In the genomic region with DNA sequence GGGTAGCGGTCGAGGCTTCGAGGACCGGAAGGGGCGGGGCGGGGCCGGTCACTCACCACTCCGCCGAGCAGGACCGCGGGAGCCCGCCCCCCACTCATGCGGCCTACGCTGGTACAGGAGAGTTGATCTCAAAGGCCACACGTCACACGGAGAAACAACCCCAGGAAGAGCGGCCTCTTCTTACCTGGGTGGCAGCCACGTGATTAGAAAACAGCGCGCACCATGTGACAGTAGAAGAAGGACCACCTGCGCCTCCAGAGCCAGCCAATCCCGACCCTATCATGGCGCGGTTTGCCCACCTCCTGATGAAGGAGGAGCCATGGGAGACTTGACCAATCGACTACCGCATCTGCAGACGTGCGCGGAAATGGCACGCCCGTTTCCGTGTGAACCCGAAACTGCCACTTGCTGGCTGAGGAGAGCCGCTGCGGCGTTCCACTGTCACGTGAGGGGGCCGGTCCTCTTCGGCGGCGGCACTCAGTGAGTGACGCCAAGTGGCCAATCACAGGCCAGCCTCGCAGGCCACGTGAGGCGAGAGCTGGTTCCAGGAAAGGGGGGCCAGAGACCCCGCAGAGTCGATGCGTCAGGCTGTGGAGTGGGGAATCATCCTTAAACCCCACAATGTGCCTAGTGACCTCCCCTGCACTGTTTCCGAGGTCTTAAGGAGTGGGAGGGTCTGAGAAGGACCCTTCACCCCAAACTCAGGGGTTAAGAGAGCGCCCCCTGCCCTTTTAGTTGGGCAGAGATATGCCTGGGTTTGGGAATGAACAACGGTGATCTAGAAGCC, we compare ENCODE assay signal across 8 cellular contexts. TPM values are rescaled to one million over a fixed set of nuclear protein-coding genes. Genes with fewer than 3 reads are reported as not detected.
DNase-seq lines count a peak whose midpoint lies in the region; ATAC-seq and TF ChIP-seq lines count a peak whose summit lies in the region.

A gene with protein sequence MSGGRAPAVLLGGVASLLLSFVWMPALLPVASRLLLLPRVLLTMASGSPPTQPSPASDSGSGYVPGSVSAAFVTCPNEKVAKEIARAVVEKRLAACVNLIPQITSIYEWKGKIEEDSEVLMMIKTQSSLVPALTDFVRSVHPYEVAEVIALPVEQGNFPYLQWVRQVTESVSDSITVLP (minus strand): TSS at position 205 of the 787 bp plus-strand sequence. CDS start 107 bp downstream, at position 98.

- H3K27ac ChIP-seq in adipose tissue (ENCODE audit: low read depth, low read length) (peak within 1 kb of the TSS; percentile 75), upper lobe of left lung (peak within 1 kb of the TSS; percentile 84 to 96 (median 94))

- TF ChIP-seq POLR2A in upper lobe of left lung (IDR thresholded peaks at IDR 0.05), result peak in 2 of 4 donors; percentile 76 to 89

- intact Hi-C loops in cardiac septum (cut with DNase I), result loop anchor here (1.0 to 10.0 kb wide), 2 partner anchors 8 to 277 kb away; no protein-coding TSS in a partner anchor

- peaks cover 6 to 33% (median 25%) of the 10 kb centered on the region in 4 donors for H3K36me3 ChIP-seq in upper lobe of left lung

- H3K27me3 ChIP-seq in upper lobe of left lung, result no peaks in the 10 kb centered on the region

- ATAC-seq in HG02763 (IDR thresholded peaks at IDR 0.05; ENCODE audit: unreplicated experiment) (peak; percentile 81), upper lobe of left lung (ENCODE audit: low FRiP score in 2 of 2) (peak; percentile 96 to 98)

- peak in 1 of 4 donors; percentile 86 for TF ChIP-seq EP300 in upper lobe of left lung (IDR thresholded peaks at IDR 0.05)

- DNase-seq in NCI-H1417 treated with DMSO at 0.1 percent for 48 hours (lab: John Stamatoyannopoulos, UW) (peak; percentile 95), T follicular helper cell (ENCODE audit: low read depth) (peak; percentile 99), cardiac septum (ENCODE audit: low spot score) (peak; percentile 100), pons (ENCODE audit: low spot score) (peak; percentile 100), upper lobe of left lung (peak; percentile 98 to 100)

- TF ChIP-seq CTCF in GM12873 (IDR thresholded peaks at IDR 0.05; ENCODE audit: insufficient read depth, low read depth, low read length, missing control alignments) (peak; percentile 61), upper lobe of left lung (IDR thresholded peaks at IDR 0.05) (peak in 4 of 6 experiments; percentile 31 to 69 (median 44))

- H3K4me3 ChIP-seq in upper lobe of left lung, result peak within 1 kb of the TSS; percentile 56 to 76 (median 75)

- no peaks in the 10 kb centered on the region for H3K9me3 ChIP-seq in upper lobe of left lung

- H3K4me1 ChIP-seq in upper lobe of left lung, result peaks cover 25 to 45% (median 37%) of the 10 kb centered on the region in 4 donors

- 0 to 1% (median 0%) methylated on average over 51 of the region's 51 CpGs for WGBS in adipose tissue, 3 donors
- WGBS in upper lobe of left lung, 2 donors, result 1 to 2% methylated on average over 13 to 49 of the region's 51 CpGs

RNA-seq across cellular contexts. Expression of the gene that starts here (rescaled TPM):
- 100 to 1,000 TPM; 123 to 153 (median 148) TPM for polyA plus RNA-seq in adipose tissue
- 94.6 TPM for total RNA-seq in cardiac septum
- total RNA-seq in upper lobe of left lung, result 100 to 1,000 TPM in 4 of 6 donors, 10 to 100 TPM in 2; 53.4 to 171 (median 112) TPM

Comparison
In these comparisons a context has a peak if more than half of its experiments do, and no peak if none do; other contexts are left out.
1. Peak in every context shown above with its lines: DNase-seq, ATAC-seq, H3K4me3 ChIP-seq and H3K27ac ChIP-seq.